Comparison of ENCODE assay signal across 8 cellular contexts in genomic region chr4:22514001-22514400, GRCh38.
DNase-seq lines count a peak whose midpoint lies in the region; ATAC-seq and TF ChIP-seq lines count a peak whose summit lies in the region.

No MANE protein-coding gene starts in this region.

- peak overlapping the region; percentile 66 for H3K4me2 ChIP-seq in OCI-LY3 (ENCODE audit: low read length)

- H3K36me3 ChIP-seq in OCI-LY3 (replicated peaks; ENCODE audit: low read depth, low read length) (no peaks in the 10 kb centered on the region), neuron (ENCODE audit: insufficient read depth, low read length) (no peaks in the 10 kb centered on the region)

- H3K27ac ChIP-seq in OCI-LY3 (ENCODE audit: low read length) = no peak overlapping the region

- H3K27me3 ChIP-seq in OCI-LY3 (ENCODE audit: low read depth, low read length) = no peaks in the 10 kb centered on the region
- H3K27me3 ChIP-seq in neuron (ENCODE audit: insufficient read depth, low read length) = no peaks in the 10 kb centered on the region

- H3K4me1 ChIP-seq in OCI-LY3 (ENCODE audit: low read length) (0 out of 2 replicates have a peak, but pooled peaks cover 4% of the 10 kb centered on the region), neuron (ENCODE audit: insufficient read depth, low read length) (peaks cover 9% of the 10 kb centered on the region)

- DNase-seq in GM03348 (ENCODE audit: low spot score) (peak; percentile 16), epithelial cell of esophagus (ENCODE audit: low read depth) (peak; percentile 19), NCI-H446 (lab: John Stamatoyannopoulos, UW) (no peak), D341Med (ENCODE audit: low spot score) (no peak)

- H3K79me2 ChIP-seq in OCI-LY3 (ENCODE audit: low read length) = peaks cover 46% of the 10 kb centered on the region

- no peaks in the 10 kb centered on the region for H4K20me1 ChIP-seq in OCI-LY3 (ENCODE audit: insufficient read depth, low read length)

- TF ChIP-seq CTCF in OCI-LY3 (IDR thresholded peaks at IDR 0.05; ENCODE audit: low read depth, low read length) (no peak), epithelial cell of esophagus (IDR thresholded peaks at IDR 0.05; ENCODE audit: insufficient read depth, low read depth, low read length, missing control alignments) (no peak)

- H2AFZ ChIP-seq in OCI-LY3 (ENCODE audit: low read depth, low read length) (no peak overlapping the region), neuron (ENCODE audit: low read depth, low read length) (no peak overlapping the region)

- H3K9me3 ChIP-seq in OCI-LY3 (ENCODE audit: insufficient read depth, low read length) = no peaks in the 10 kb centered on the region
- peaks cover 5% of the 10 kb centered on the region for H3K9me3 ChIP-seq in neuron (ENCODE audit: low read length)

- ATAC-seq in GM21515 (IDR thresholded peaks at IDR 0.05; ENCODE audit: unreplicated experiment) = no peak
- no peak for ATAC-seq in GM21619 (IDR thresholded peaks at IDR 0.05; ENCODE audit: unreplicated experiment)

- 0 out of 2 replicates have a peak overlapping the region, but pooled peaks have one; percentile 52 for H3K9ac ChIP-seq in OCI-LY3 (ENCODE audit: low read length)

- H3K4me3 ChIP-seq in OCI-LY3 (ENCODE audit: low read length) (peak overlapping the region; percentile 79), epithelial cell of esophagus (ENCODE audit: low read length) (peak overlapping the region; percentile 71), neuron (ENCODE audit: low read length) (peak overlapping the region; percentile 64)

Comparison
In these comparisons a context has a peak if more than half of its experiments do, and no peak if none do; other contexts are left out.
1. DNase-seq: peak in GM03348 (single experiment) and epithelial cell of esophagus (single experiment); none in NCI-H446 (0 of 2) and D341Med (single experiment).
2. Peak in every context shown above with its lines, with median percentiles within 50 percentile points of each other: H3K4me3 ChIP-seq.